ENCODE assay signal across 23 cellular contexts in the genomic region with DNA sequence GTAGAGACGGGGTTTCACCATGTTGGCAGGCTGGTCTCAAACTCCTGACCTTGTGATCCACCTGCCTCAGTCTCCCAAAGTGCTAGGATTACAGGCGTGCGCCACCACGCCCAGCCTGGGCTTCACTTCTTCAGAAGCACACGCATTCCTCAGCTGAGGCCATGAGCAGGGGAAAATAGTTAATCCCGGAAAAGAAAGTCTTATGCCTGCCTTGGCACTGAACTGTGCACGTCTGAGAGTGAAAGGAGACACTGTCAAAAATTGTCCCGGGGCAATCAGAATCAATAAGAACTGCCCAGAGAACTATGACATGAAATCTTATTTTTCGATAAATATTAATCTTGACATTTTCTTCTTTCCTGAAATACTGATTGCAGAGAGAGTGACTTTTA.
"Had no signal": no experiment of that assay in that cellular context is flagged by ENCODE, and none has a peak within 500 bp of the region (broad histone marks: within the 10 kb centered on the region; RNA-seq: fewer than 3 reads in every experiment).

No MANE protein-coding gene starts in this region.

- H3K27ac Mint-ChIP-seq: nephron progenitor cell had no signal

- H3K4me1 ChIP-seq: colonic mucosa had no signal

- H3K27me3 Mint-ChIP-seq: naive thymus-derived CD4-positive, alpha-beta T cell had no signal

- H3K9me3 ChIP-seq: colonic mucosa, spleen, stomach, thoracic aorta, transverse colon had no signal

- H3K36me3 ChIP-seq: colonic mucosa had no signal

- H3K9me3 Mint-ChIP-seq: endodermal cell; naive thymus-derived CD4-positive, alpha-beta T cell; nephron progenitor cell had no signal

- H3K27ac ChIP-seq: colonic mucosa, foreskin keratinocyte, hepatocyte, stomach, thoracic aorta, transverse colon had no signal

- H3K4me3 ChIP-seq: colonic mucosa, hepatocyte, lung, stomach, thoracic aorta, transverse colon had no signal

- H3K4me3 Mint-ChIP-seq: endodermal cell had no signal

- ATAC-seq: foreskin keratinocyte; left colon; left ventricle myocardium superior; naive thymus-derived CD4-positive, alpha-beta T cell; sciatic nerve had no signal

- H3K27me3 ChIP-seq: colonic mucosa, foreskin keratinocyte, hepatocyte, spleen, stomach, transverse colon had no signal

- DNase-seq: colonic mucosa; effector CD4-positive, alpha-beta T cell; erythroblast; foreskin keratinocyte; head of caudate nucleus; left colon; left ventricle myocardium superior; mesendoderm; naive thymus-derived CD4-positive, alpha-beta T cell; nephron progenitor cell; posterior cingulate gyrus; spleen; stimulated activated CD4-positive, alpha-beta T cell treated with anti-CD3 and anti-CD28 coated beads, Interleukin-15, amount 100 ng/mL, for 24 hours; stimulated activated CD4-positive, alpha-beta T cell treated with anti-CD3 and anti-CD28 coated beads, Interleukin-1b, Interleukin-23, amount 100 ng/mL, for 48 hours; stimulated activated CD4-positive, alpha-beta T cell treated with anti-CD3 and anti-CD28 coated beads, Interleukin-4, amount 100 ng/mL, for 24 hours; stimulated activated naive CD4-positive, alpha-beta T cell; stomach; transverse colon had no signal
